Comparison of ENCODE assay signal across 20 cellular contexts in the genomic region with DNA sequence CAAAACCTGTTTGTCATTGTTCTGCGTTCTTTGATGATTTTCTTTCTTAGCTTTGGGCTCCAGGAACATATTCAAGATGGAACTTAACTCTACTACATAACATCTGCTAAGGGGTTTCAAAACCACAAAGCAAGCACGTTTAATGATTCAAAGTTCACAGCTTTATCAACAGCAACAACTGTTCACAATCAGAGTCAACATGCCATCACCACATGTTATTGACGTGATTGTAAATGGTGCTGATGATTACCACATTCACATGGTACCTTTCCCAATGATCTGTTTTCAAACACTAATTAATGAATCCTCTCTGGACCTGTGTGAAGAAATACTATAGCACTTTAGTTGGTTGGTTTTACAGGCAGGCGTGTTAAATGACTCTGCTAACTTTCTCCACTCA.
"Had no signal": no experiment of that assay in that cellular context is flagged by ENCODE, and none has a peak within 500 bp of the region (broad histone marks: within the 10 kb centered on the region; RNA-seq: fewer than 3 reads in every experiment).

No MANE protein-coding gene starts in this region.

- H3K36me3 Mint-ChIP-seq: naive B cell had no signal

- H3K4me3 Mint-ChIP-seq: naive B cell, nephron had no signal

- H3K4me1 ChIP-seq: heart left ventricle, stomach, transverse colon had no signal

- H3K27me3 Mint-ChIP-seq: naive B cell had no signal

- ATAC-seq: esophagus mucosa, heart left ventricle, left colon had no signal

- H3K27ac ChIP-seq: coronary artery, heart left ventricle, sigmoid colon, stomach, thoracic aorta, transverse colon had no signal

- H3K27ac Mint-ChIP-seq: naive B cell, nephron had no signal

- H3K27me3 ChIP-seq: heart left ventricle, sigmoid colon, stomach, transverse colon had no signal

- H3K4me3 ChIP-seq: coronary artery, heart left ventricle, sigmoid colon, stomach, thoracic aorta, transverse colon had no signal

- DNase-seq: central memory CD4-positive, alpha-beta T cell; effector memory CD4-positive, alpha-beta T cell; foreskin melanocyte; heart left ventricle; hippocampal formation; left colon; mammary epithelial cell; naive B cell; sigmoid colon; small intestine; stimulated activated CD4-positive, alpha-beta T cell treated with anti-CD3 and anti-CD28 coated beads, Interleukin-12 subunit alpha, Interleukin-12 subunit beta, amount 100 ng/mL, for 4 hours; stimulated activated naive CD4-positive, alpha-beta T cell; stomach; substantia nigra; transverse colon had no signal

- H3K9me3 ChIP-seq: heart left ventricle, sigmoid colon, stomach, thoracic aorta, transverse colon had no signal

- FAIRE-seq: endometrium, small intestine had no signal

- H3K9me3 Mint-ChIP-seq: nephron had no signal

- H3K36me3 ChIP-seq: heart left ventricle, sigmoid colon, stomach, thoracic aorta, transverse colon had no signal

- H3K4me1 Mint-ChIP-seq: naive B cell had no signal
